In the genomic region with DNA sequence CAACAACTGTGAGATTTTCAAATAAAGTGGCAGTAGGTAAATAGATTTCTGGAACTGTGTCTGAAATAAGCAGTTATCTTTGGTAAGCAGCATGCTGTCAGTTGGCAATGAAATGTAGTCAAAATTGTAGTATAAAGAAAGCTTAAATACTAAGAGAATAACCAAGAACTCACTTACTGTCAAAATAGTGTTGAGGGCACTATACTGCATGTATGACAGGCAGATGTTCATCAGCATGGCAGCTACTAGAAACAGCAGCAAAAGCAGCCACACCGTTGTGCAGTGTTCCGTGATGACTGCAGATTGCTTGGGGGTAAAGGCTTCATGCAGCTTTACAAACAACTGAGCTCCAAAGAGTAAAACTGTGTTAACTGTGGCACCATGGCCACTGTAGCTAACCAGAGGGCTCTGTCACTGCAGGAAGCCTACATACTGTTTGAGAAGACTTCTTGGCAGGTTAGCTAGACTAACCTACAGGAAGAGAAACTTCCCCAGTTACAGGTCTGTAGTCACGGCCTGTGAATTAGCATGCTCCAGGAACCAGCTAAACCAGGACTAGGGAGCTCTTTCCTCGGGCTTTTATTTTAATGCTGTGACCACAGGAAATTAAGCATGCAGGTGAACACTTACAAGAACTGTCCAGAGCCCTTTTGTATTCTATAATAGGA, we compare ENCODE assay signal across 22 cellular contexts.
DNase-seq lines count a peak whose midpoint lies in the region; ATAC-seq and TF ChIP-seq lines count a peak whose summit lies in the region.
"Had no signal": no experiment of that assay in that cellular context is flagged by ENCODE, and none has a peak within 500 bp of the region (broad histone marks: within the 10 kb centered on the region; RNA-seq: fewer than 3 reads in every experiment).

No MANE protein-coding gene starts in this region.

- H3K27ac ChIP-seq in VCaP, result peak overlapping the region; percentile 19; the same call in 1 of the 2 replicates
- H3K27ac ChIP-seq: Peyer's patch, SJSA1 had no signal

- no peak overlapping the region for H3K27ac Mint-ChIP-seq in stimulated activated effector memory CD8-positive, alpha-beta T cell treated with anti-CD3 and anti-CD28 coated beads, Interleukin-12 subunit alpha, Interleukin-12 subunit beta, amount 100 ng/mL, for 72 hours
- no peak overlapping the region for H3K27ac Mint-ChIP-seq in glutamatergic neuron (ENCODE audit: unreplicated experiment)
- H3K27ac Mint-ChIP-seq: B cell; CD4-positive, CD25-positive, alpha-beta regulatory T cell; HFFc6 had no signal

- DNase-seq in NCI-H1417 (lab: John Stamatoyannopoulos, UW) (peak; percentile 28 to 64 (median 35)), NCI-H1417 treated with DMSO at 0.1 percent for 48 hours (lab: John Stamatoyannopoulos, UW) (no peak), NCI-H2081 treated with DMSO at 0.1 percent for 48 hours (lab: John Stamatoyannopoulos, UW) (peak; percentile 29), glutamatergic neuron (no peak), NCI-H128 (lab: John Stamatoyannopoulos, UW; ENCODE audit: unreplicated experiment) (no peak)
- no peak for DNase-seq in stimulated activated effector memory CD8-positive, alpha-beta T cell treated with anti-CD3 and anti-CD28 coated beads, Interleukin-12 subunit alpha, Interleukin-12 subunit beta, amount 100 ng/mL, for 72 hours (ENCODE audit: low spot score in 2 of 2)
- DNase-seq in stimulated activated CD4-positive, alpha-beta T cell treated with anti-CD3 and anti-CD28 coated beads, Interleukin-15, amount 100 ng/mL, for 24 hours, result no peak
- DNase-seq: 8988T; CD4-positive, CD25-positive, alpha-beta regulatory T cell; COR-L47; DMS 273 treated with DMSO at 0.1 percent for 48 hours; EL; HFFc6; NCI-H1105; NCI-H1930; NCI-H524; NK-92 treated with Interleukin-12 subunit alpha and Interleukin-12 subunit beta, amount 100 ng/mL, for 24 hours; Peyer's patch had no signal

- H3K4me3 Mint-ChIP-seq in stimulated activated effector memory CD8-positive, alpha-beta T cell treated with anti-CD3 and anti-CD28 coated beads, Interleukin-12 subunit alpha, Interleukin-12 subunit beta, amount 100 ng/mL, for 72 hours, result no peak overlapping the region
- no peak overlapping the region for H3K4me3 Mint-ChIP-seq in glutamatergic neuron (ENCODE audit: unreplicated experiment)
- H3K4me3 Mint-ChIP-seq: B cell; CD4-positive, CD25-positive, alpha-beta regulatory T cell; HFFc6 had no signal

- no peaks in the 10 kb centered on the region for H3K9me3 Mint-ChIP-seq in stimulated activated effector memory CD8-positive, alpha-beta T cell treated with anti-CD3 and anti-CD28 coated beads, Interleukin-12 subunit alpha, Interleukin-12 subunit beta, amount 100 ng/mL, for 72 hours
- no peaks in the 10 kb centered on the region for H3K9me3 Mint-ChIP-seq in glutamatergic neuron (ENCODE audit: unreplicated experiment)

- H3K4me1 Mint-ChIP-seq in stimulated activated effector memory CD8-positive, alpha-beta T cell treated with anti-CD3 and anti-CD28 coated beads, Interleukin-12 subunit alpha, Interleukin-12 subunit beta, amount 100 ng/mL, for 72 hours, result no peaks in the 10 kb centered on the region
- H3K4me1 Mint-ChIP-seq in glutamatergic neuron (ENCODE audit: low read depth, unreplicated experiment), result no peaks in the 10 kb centered on the region
- H3K4me1 Mint-ChIP-seq: B cell; CD4-positive, CD25-positive, alpha-beta regulatory T cell had no signal

- H3K27me3 Mint-ChIP-seq in glutamatergic neuron (ENCODE audit: unreplicated experiment), result no peaks in the 10 kb centered on the region
- H3K27me3 Mint-ChIP-seq: B cell; CD4-positive, CD25-positive, alpha-beta regulatory T cell had no signal

- no peak for TF ChIP-seq CTCF in VCaP (conservative IDR thresholded peaks at IDR 0.05)
- TF ChIP-seq CTCF in glutamatergic neuron (IDR thresholded peaks at IDR 0.05; ENCODE audit: partially characterized antibody, unreplicated experiment), result no peak

- no peaks in the 10 kb centered on the region for H3K36me3 Mint-ChIP-seq in stimulated activated effector memory CD8-positive, alpha-beta T cell treated with anti-CD3 and anti-CD28 coated beads, Interleukin-12 subunit alpha, Interleukin-12 subunit beta, amount 100 ng/mL, for 72 hours
- H3K36me3 Mint-ChIP-seq in glutamatergic neuron (ENCODE audit: unreplicated experiment), result no peaks in the 10 kb centered on the region
- H3K36me3 Mint-ChIP-seq: CD4-positive, CD25-positive, alpha-beta regulatory T cell had no signal

- peak; percentile 26 for ATAC-seq in stimulated activated effector memory CD8-positive, alpha-beta T cell treated with anti-CD3 and anti-CD28 coated beads, Interleukin-12 subunit alpha, Interleukin-12 subunit beta, amount 100 ng/mL, for 72 hours
- ATAC-seq: K562 had no signal

Comparison
In these comparisons a context has a peak if more than half of its experiments do, and no peak if none do; other contexts are left out.
1. DNase-seq: peak in NCI-H1417 (3 of 3) and NCI-H2081 treated with DMSO at 0.1 percent for 48 hours (single experiment); none in NCI-H1417 treated with DMSO at 0.1 percent for 48 hours (single experiment), stimulated activated effector memory CD8-positive, alpha-beta T cell treated with anti-CD3 and anti-CD28 coated beads, Interleukin-12 subunit alpha, Interleukin-12 subunit beta, amount 100 ng/mL, for 72 hours (0 of 2), glutamatergic neuron (single experiment), stimulated activated CD4-positive, alpha-beta T cell treated with anti-CD3 and anti-CD28 coated beads, Interleukin-15, amount 100 ng/mL, for 24 hours (single experiment) and NCI-H128 (single experiment).